19 cellular contexts compared by ENCODE assay signal in genomic region chr12:47308672-47309071, GRCh38.
DNase-seq lines count a peak whose midpoint lies in the region; ATAC-seq and TF ChIP-seq lines count a peak whose summit lies in the region.
"Had no signal": no experiment of that assay in that cellular context is flagged by ENCODE, and none has a peak within 500 bp of the region (broad histone marks: within the 10 kb centered on the region; RNA-seq: fewer than 3 reads in every experiment).

No MANE protein-coding gene starts in this region.

- peak overlapping the region; percentile 63; the same call in 1 of the 2 replicates for H3K27ac ChIP-seq in OCI-LY3 (ENCODE audit: low read length)
- no peak overlapping the region for H3K27ac ChIP-seq in neural progenitor cell
- H3K27ac ChIP-seq: BLaER1, KMS-11 had no signal

- H2AFZ ChIP-seq in OCI-LY3 (ENCODE audit: low read depth, low read length) = peak overlapping the region; percentile 49; the same call in 1 of the 2 replicates
- H2AFZ ChIP-seq in neural progenitor cell (replicated peaks) = no peak overlapping the region

- peak overlapping the region; percentile 93 for H3K4me3 Mint-ChIP-seq in activated naive CD4-positive, alpha-beta T cell treated with anti-CD3 and anti-CD28 coated beads, Interleukin-2, amount 50 U/mL, for 24 hours
- peak overlapping the region; percentile 15 for H3K4me3 Mint-ChIP-seq in activated naive CD8-positive, alpha-beta T cell
- no peak overlapping the region for H3K4me3 Mint-ChIP-seq in stimulated activated effector memory CD8-positive, alpha-beta T cell treated with anti-CD3 and anti-CD28 coated beads, Interleukin-12 subunit alpha, Interleukin-12 subunit beta, amount 100 ng/mL, for 72 hours
- no peak overlapping the region for H3K4me3 Mint-ChIP-seq in neural progenitor cell
- H3K4me3 Mint-ChIP-seq: H9 had no signal

- H3K9me3 ChIP-seq in OCI-LY3 (ENCODE audit: insufficient read depth, low read length) (no peaks in the 10 kb centered on the region), neural progenitor cell (ENCODE audit: low read depth) (no peaks in the 10 kb centered on the region)

- H3K4me1 ChIP-seq in OCI-LY3 (ENCODE audit: low read length) (peaks cover 57% of the 10 kb centered on the region), neural progenitor cell (no peaks in the 10 kb centered on the region)

- TF ChIP-seq CTCF in OCI-LY3 (IDR thresholded peaks at IDR 0.05; ENCODE audit: low read depth, low read length) (no peak), neural progenitor cell (IDR thresholded peaks at IDR 0.05) (no peak)

- H3K9ac ChIP-seq in OCI-LY3 (ENCODE audit: low read length) (peak overlapping the region; percentile 88), neural progenitor cell (no peak overlapping the region)
- H3K9ac ChIP-seq: BLaER1, KMS-11 had no signal

- H3K79me2 ChIP-seq in OCI-LY3 (ENCODE audit: low read length) = no peaks in the 10 kb centered on the region; the same call in 1 of the 2 replicates
- no peaks in the 10 kb centered on the region for H3K79me2 ChIP-seq in neural progenitor cell (ENCODE audit: low read depth)

- peaks cover 42% of the 10 kb centered on the region for H3K36me3 Mint-ChIP-seq in activated naive CD4-positive, alpha-beta T cell treated with anti-CD3 and anti-CD28 coated beads, Interleukin-2, amount 50 U/mL, for 24 hours
- peaks cover 28% of the 10 kb centered on the region for H3K36me3 Mint-ChIP-seq in activated naive CD8-positive, alpha-beta T cell
- no peaks in the 10 kb centered on the region for H3K36me3 Mint-ChIP-seq in stimulated activated effector memory CD8-positive, alpha-beta T cell treated with anti-CD3 and anti-CD28 coated beads, Interleukin-12 subunit alpha, Interleukin-12 subunit beta, amount 100 ng/mL, for 72 hours
- H3K36me3 Mint-ChIP-seq in neural progenitor cell = no peaks in the 10 kb centered on the region

- H3K36me3 ChIP-seq in OCI-LY3 (replicated peaks; ENCODE audit: low read depth, low read length) (peaks cover 8% of the 10 kb centered on the region), neural progenitor cell (no peaks in the 10 kb centered on the region)
- H3K36me3 ChIP-seq: BLaER1 had no signal

- H3K4me2 ChIP-seq in OCI-LY3 (ENCODE audit: low read length) = no peak overlapping the region
- H3K4me2 ChIP-seq in neural progenitor cell = no peak overlapping the region
- H3K4me2 ChIP-seq: BLaER1, KMS-11 had no signal

- H3K27me3 ChIP-seq in OCI-LY3 (ENCODE audit: low read depth, low read length) = no peaks in the 10 kb centered on the region
- no peaks in the 10 kb centered on the region for H3K27me3 ChIP-seq in neural progenitor cell
- H3K27me3 ChIP-seq: BLaER1 had no signal

- H4K20me1 ChIP-seq in OCI-LY3 (ENCODE audit: insufficient read depth, low read length) (no peaks in the 10 kb centered on the region), neural progenitor cell (ENCODE audit: low read depth) (no peaks in the 10 kb centered on the region)
- H4K20me1 ChIP-seq: BLaER1 had no signal

- DNase-seq in activated naive CD4-positive, alpha-beta T cell treated with Interleukin-2 at 50 U/mL for 16 hours = no peak
- no peak for DNase-seq in stimulated activated effector memory CD8-positive, alpha-beta T cell treated with anti-CD3 and anti-CD28 coated beads, Interleukin-12 subunit alpha, Interleukin-12 subunit beta, amount 100 ng/mL, for 72 hours (ENCODE audit: low spot score in 2 of 2)
- DNase-seq in neural progenitor cell (ENCODE audit: low spot score) (no peak), NCI-H446 treated with DMSO at 0.1 percent for 48 hours (lab: John Stamatoyannopoulos, UW) (no peak)
- DNase-seq: DND-41, H9, NCI-H1092, NCI-H146, NCI-H2081, NCI-H510A treated with DMSO at 0.1 percent for 48 hours, NCI-H82 had no signal

- peaks cover 71% of the 10 kb centered on the region for H3K4me1 Mint-ChIP-seq in activated naive CD4-positive, alpha-beta T cell treated with anti-CD3 and anti-CD28 coated beads, Interleukin-2, amount 50 U/mL, for 24 hours
- peaks cover 66% of the 10 kb centered on the region for H3K4me1 Mint-ChIP-seq in activated naive CD8-positive, alpha-beta T cell (ENCODE audit: low read depth)
- peaks cover 53% of the 10 kb centered on the region for H3K4me1 Mint-ChIP-seq in stimulated activated effector memory CD8-positive, alpha-beta T cell treated with anti-CD3 and anti-CD28 coated beads, Interleukin-12 subunit alpha, Interleukin-12 subunit beta, amount 100 ng/mL, for 72 hours
- no peaks in the 10 kb centered on the region for H3K4me1 Mint-ChIP-seq in neural progenitor cell

- H3K27ac Mint-ChIP-seq in activated naive CD4-positive, alpha-beta T cell treated with anti-CD3 and anti-CD28 coated beads, Interleukin-2, amount 50 U/mL, for 24 hours = peak overlapping the region; percentile 97
- peak overlapping the region; percentile 72 for H3K27ac Mint-ChIP-seq in activated naive CD8-positive, alpha-beta T cell
- H3K27ac Mint-ChIP-seq in stimulated activated effector memory CD8-positive, alpha-beta T cell treated with anti-CD3 and anti-CD28 coated beads, Interleukin-12 subunit alpha, Interleukin-12 subunit beta, amount 100 ng/mL, for 72 hours = peak overlapping the region; percentile 60
- H3K27ac Mint-ChIP-seq in neural progenitor cell = no peak overlapping the region
- H3K27ac Mint-ChIP-seq: H9 had no signal

- ATAC-seq in stimulated activated effector memory CD8-positive, alpha-beta T cell treated with anti-CD3 and anti-CD28 coated beads, Interleukin-12 subunit alpha, Interleukin-12 subunit beta, amount 100 ng/mL, for 72 hours = no peak
- ATAC-seq: HepG2, Panc1, Right ventricle myocardium inferior had no signal

- no peaks in the 10 kb centered on the region for H3F3A ChIP-seq in neural progenitor cell (ENCODE audit: low read depth)

- no peaks in the 10 kb centered on the region for H3K27me3 Mint-ChIP-seq in activated naive CD4-positive, alpha-beta T cell treated with anti-CD3 and anti-CD28 coated beads, Interleukin-2, amount 50 U/mL, for 24 hours
- H3K27me3 Mint-ChIP-seq in activated naive CD8-positive, alpha-beta T cell = no peaks in the 10 kb centered on the region
- no peaks in the 10 kb centered on the region for H3K27me3 Mint-ChIP-seq in neural progenitor cell (ENCODE audit: insufficient read depth, low read depth)

- no peak overlapping the region for H3K4me3 ChIP-seq in OCI-LY3 (ENCODE audit: low read length)
- H3K4me3 ChIP-seq in neural progenitor cell = no peak overlapping the region
- H3K4me3 ChIP-seq: BLaER1 had no signal

- peaks cover 18% of the 10 kb centered on the region for H3K9me3 Mint-ChIP-seq in activated naive CD4-positive, alpha-beta T cell treated with anti-CD3 and anti-CD28 coated beads, Interleukin-2, amount 50 U/mL, for 24 hours
- H3K9me3 Mint-ChIP-seq in activated naive CD8-positive, alpha-beta T cell (ENCODE audit: low read depth) = peaks cover 16% of the 10 kb centered on the region
- peaks cover 3% of the 10 kb centered on the region for H3K9me3 Mint-ChIP-seq in stimulated activated effector memory CD8-positive, alpha-beta T cell treated with anti-CD3 and anti-CD28 coated beads, Interleukin-12 subunit alpha, Interleukin-12 subunit beta, amount 100 ng/mL, for 72 hours
- H3K9me3 Mint-ChIP-seq in neural progenitor cell = peaks cover 3% of the 10 kb centered on the region
- H3K9me3 Mint-ChIP-seq: H9 had no signal

Comparison
In these comparisons a context has a peak if more than half of its experiments do, and no peak if none do; other contexts are left out.
1. H3K4me3 Mint-ChIP-seq: peak in activated naive CD4-positive, alpha-beta T cell treated with anti-CD3 and anti-CD28 coated beads, Interleukin-2, amount 50 U/mL, for 24 hours (single experiment) and activated naive CD8-positive, alpha-beta T cell (single experiment); none in stimulated activated effector memory CD8-positive, alpha-beta T cell treated with anti-CD3 and anti-CD28 coated beads, Interleukin-12 subunit alpha, Interleukin-12 subunit beta, amount 100 ng/mL, for 72 hours (single experiment) and neural progenitor cell (single experiment).